In genomic region chr2:128092656-128093055, GRCh38 we compare ENCODE assay signal across 15 cellular contexts. TPM values are rescaled to one million over a fixed set of nuclear protein-coding genes. Genes with fewer than 3 reads are reported as not detected.
DNase-seq lines count a peak whose midpoint lies in the region; ATAC-seq, FAIRE-seq and TF ChIP-seq lines count a peak whose summit lies in the region.
"Had no signal": no experiment of that assay in that cellular context is flagged by ENCODE, and none has a peak within 500 bp of the region (broad histone marks: within the 10 kb centered on the region; RNA-seq: fewer than 3 reads in every experiment).

No MANE protein-coding gene starts in this region.

- H3K9me3 ChIP-seq in DOHH2 (ENCODE audit: control insufficient read depth, insufficient read depth, low read length): no peaks in the 10 kb centered on the region
- H3K9me3 ChIP-seq: pancreas had no signal

- H3K27ac Mint-ChIP-seq in activated naive CD8-positive, alpha-beta T cell treated with anti-CD3 and anti-CD28 coated beads for 36 hours: no peak overlapping the region
- H3K27ac Mint-ChIP-seq in naive thymus-derived CD8-positive, alpha-beta T cell: peak overlapping the region in 4 of 10 donors; percentile 34 to 95 (median 48)

- H3K27me3 ChIP-seq in DOHH2 (ENCODE audit: control insufficient read depth, low read length) (no peaks in the 10 kb centered on the region), KMS-11 (ENCODE audit: insufficient read depth, low read depth) (no peaks in the 10 kb centered on the region)
- H3K27me3 ChIP-seq: pancreas had no signal

- no peak overlapping the region for H3K9ac ChIP-seq in KMS-11

- H3K9me3 Mint-ChIP-seq in activated naive CD8-positive, alpha-beta T cell treated with anti-CD3 and anti-CD28 coated beads for 36 hours: no peaks in the 10 kb centered on the region
- no peaks in the 10 kb centered on the region for H3K9me3 Mint-ChIP-seq in naive thymus-derived CD8-positive, alpha-beta T cell

- H4K20me1 ChIP-seq in DOHH2 (ENCODE audit: control insufficient read depth, insufficient read depth, low read depth, low read length): 0 out of 2 replicates have a peak, but pooled peaks cover 8% of the 10 kb centered on the region
- H4K20me1 ChIP-seq in KMS-11 (ENCODE audit: insufficient read depth): no peaks in the 10 kb centered on the region

- peaks cover 17% of the 10 kb centered on the region for H3K36me3 Mint-ChIP-seq in activated naive CD8-positive, alpha-beta T cell treated with anti-CD3 and anti-CD28 coated beads for 36 hours
- H3K36me3 Mint-ChIP-seq in naive thymus-derived CD8-positive, alpha-beta T cell: peaks cover 0 to 14% (median 0%) of the 10 kb centered on the region in 3 donors

- peak overlapping the region; percentile 84 for H3K4me3 ChIP-seq in DOHH2 (ENCODE audit: low read length)
- no peak overlapping the region for H3K4me3 ChIP-seq in KMS-11 (IDR thresholded peaks at IDR 0.05; ENCODE audit: insufficient read depth, low read depth, low read length)

- H3K4me1 ChIP-seq in DOHH2 (ENCODE audit: control insufficient read depth, low read length) (peaks cover 45% of the 10 kb centered on the region), KMS-11 (ENCODE audit: low read depth, poor library complexity, severe bottlenecking) (peaks cover 22% of the 10 kb centered on the region)

- H3F3A ChIP-seq in DOHH2 (ENCODE audit: control insufficient read depth, insufficient read depth): peaks cover 14% of the 10 kb centered on the region

- peaks cover 69% of the 10 kb centered on the region for H3K79me2 ChIP-seq in DOHH2 (ENCODE audit: control insufficient read depth, low read length)
- peaks cover 44% of the 10 kb centered on the region for H3K79me2 ChIP-seq in KMS-11 (ENCODE audit: insufficient read depth, low read depth)

- no peak overlapping the region for H3K27ac ChIP-seq in DOHH2 (ENCODE audit: low read depth, low read length)
- no peak overlapping the region for H3K27ac ChIP-seq in KMS-11
- H3K27ac ChIP-seq: epithelial cell of prostate, pancreas had no signal

- POLR2A ChIA-PET in naive thymus-derived CD8-positive, alpha-beta T cell (lab: Charles Lee): interaction anchor here (1.0 to 3.1 kb wide), 2 partner anchors 12 to 64 kb away, joined by 4 to 27 read pairs; partner anchors contain the start of gene SAP130

- peak overlapping the region; percentile 90 for H3K4me3 Mint-ChIP-seq in activated naive CD8-positive, alpha-beta T cell treated with anti-CD3 and anti-CD28 coated beads for 36 hours
- H3K4me3 Mint-ChIP-seq in naive thymus-derived CD8-positive, alpha-beta T cell: peak overlapping the region; percentile 3 to 96 (median 60)

- DNase-seq in activated naive CD8-positive, alpha-beta T cell treated with anti-CD3 and anti-CD28 coated beads for 36 hours: no peak
- DNase-seq in naive thymus-derived CD8-positive, alpha-beta T cell: no peak
- no peak for DNase-seq in RCC 7860 (ENCODE audit: low spot score)
- DNase-seq: activated CD4-positive, CD25-positive, alpha-beta regulatory T cell; anterior cingulate cortex; HCEC 1CT; NCI-H1105 treated with DMSO at 0.1 percent for 48 hours; pancreas had no signal

- no peak overlapping the region for H2AFZ ChIP-seq in KMS-11 (ENCODE audit: low read depth)

- H3K4me2 ChIP-seq in DOHH2 (ENCODE audit: low read length): peak overlapping the region; percentile 86
- H3K4me2 ChIP-seq in KMS-11: peak overlapping the region; percentile 58

- no peak for FAIRE-seq in RCC 7860 (lab: Jason Lieb, UNC)
- FAIRE-seq: islet of Langerhans, pancreas had no signal

- H3K4me1 Mint-ChIP-seq in activated naive CD8-positive, alpha-beta T cell treated with anti-CD3 and anti-CD28 coated beads for 36 hours: peaks cover 34% of the 10 kb centered on the region
- H3K4me1 Mint-ChIP-seq in naive thymus-derived CD8-positive, alpha-beta T cell: peaks cover 21 to 56% (median 54%) of the 10 kb centered on the region in 4 donors

- TF ChIP-seq CTCF in DOHH2 (IDR thresholded peaks at IDR 0.05; ENCODE audit: low read depth, low read length, poor library complexity, severe bottlenecking): no peak
- no peak for TF ChIP-seq CTCF in KMS-11 (conservative IDR thresholded peaks at IDR 0.05; ENCODE audit: low read depth, low read length)

- no peak for ATAC-seq in naive thymus-derived CD8-positive, alpha-beta T cell
- no peak for ATAC-seq in HG03457 (IDR thresholded peaks at IDR 0.05; ENCODE audit: unreplicated experiment)
- ATAC-seq in HG03045 (IDR thresholded peaks at IDR 0.05; ENCODE audit: unreplicated experiment): no peak
- ATAC-seq in GM18909 (IDR thresholded peaks at IDR 0.05; ENCODE audit: poor library complexity, unreplicated experiment): no peak
- ATAC-seq: pancreas had no signal

- H3K27me3 Mint-ChIP-seq in activated naive CD8-positive, alpha-beta T cell treated with anti-CD3 and anti-CD28 coated beads for 36 hours: no peaks in the 10 kb centered on the region
- no peaks in the 10 kb centered on the region for H3K27me3 Mint-ChIP-seq in naive thymus-derived CD8-positive, alpha-beta T cell

- H3K9me2 ChIP-seq in DOHH2 (replicated peaks; ENCODE audit: control insufficient read depth, low read length): no peaks in the 10 kb centered on the region

- H3K36me3 ChIP-seq in DOHH2 (ENCODE audit: control insufficient read depth, low read length) (peaks cover 49% of the 10 kb centered on the region), KMS-11 (ENCODE audit: insufficient read depth) (no peaks in the 10 kb centered on the region)

RNA-seq across cellular contexts. Expression of gene UGGT1, which starts 1.7 kb away (rescaled TPM):
- 10 to 100 TPM; 49.8 to 50.1 TPM for total RNA-seq in activated naive CD8-positive, alpha-beta T cell treated with anti-CD3 and anti-CD28 coated beads for 36 hours
- total RNA-seq in naive thymus-derived CD8-positive, alpha-beta T cell: 10 to 100 TPM; 44.4 to 52.0 TPM
- 10 to 100 TPM in 2 of 3 donors, 1 to 10 TPM in 1; 9.6 to 14.9 (median 10.0) TPM for polyA plus RNA-seq in naive thymus-derived CD8-positive, alpha-beta T cell
